In genomic region chr3:13009132-13009945, GRCh38 we compare ENCODE assay signal across 1 cellular context.
TF ChIP-seq lines count a peak whose summit lies in the region.

No MANE protein-coding gene starts in this region.

TF ChIP-seq in HepG2, 621 proteins besides CTCF, POLR2A, EP300 and RAD21 (continued from another document):
- TF ChIP-seq FLYWCH1 (CRISPR knock-in tag; IDR thresholded peaks at IDR 0.05) (no peak), ZNF768 (CRISPR knock-in tag; IDR thresholded peaks at IDR 0.05) (peak; percentile 87), ZBTB1 (CRISPR knock-in tag; IDR thresholded peaks at IDR 0.05; ENCODE audit: borderline replicate concordance) (no peak), ZHX1 (CRISPR knock-in tag; IDR thresholded peaks at IDR 0.05; ENCODE audit: low read depth) (no peak), NR2F1 (CRISPR knock-in tag; IDR thresholded peaks at IDR 0.05) (no peak)
